26 cellular contexts compared by ENCODE assay signal in the genomic region with DNA sequence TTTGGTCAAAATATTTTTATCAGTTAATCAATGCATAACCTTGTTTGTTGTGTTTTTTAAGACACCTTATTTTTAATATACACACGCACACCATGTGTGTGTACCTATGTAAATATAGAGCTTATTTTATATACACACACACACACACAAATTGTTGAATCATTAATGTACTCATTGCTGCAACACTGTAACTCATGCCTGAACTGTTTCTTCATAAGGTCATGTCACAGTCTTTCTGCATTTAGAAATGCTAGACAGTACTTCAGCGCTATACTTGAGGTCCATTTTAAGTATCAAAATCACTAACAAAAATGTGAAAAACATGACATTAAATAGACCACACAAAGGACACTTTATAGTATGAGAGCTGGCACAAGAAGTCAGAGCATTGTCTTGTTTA.
DNase-seq lines count a peak whose midpoint lies in the region; ATAC-seq, FAIRE-seq and TF ChIP-seq lines count a peak whose summit lies in the region.
"Had no signal": no experiment of that assay in that cellular context is flagged by ENCODE, and none has a peak within 500 bp of the region (broad histone marks: within the 10 kb centered on the region; RNA-seq: fewer than 3 reads in every experiment).

No MANE protein-coding gene starts in this region.

- in situ Hi-C loops in HepG2 (cut with HindIII; ENCODE audit: extremely low pct_ligation_motif_present, low pct_unique_long_range_greater_than_20kb), result no loop called here

- H3K36me3 ChIP-seq in right lobe of liver, result no peaks in the 10 kb centered on the region
- no peaks in the 10 kb centered on the region for H3K36me3 ChIP-seq in HepG2 (replicated peaks in 1 of 2; ENCODE audit: control insufficient read depth in 1 of 2, insufficient read depth in 2 of 2, low read length in 2 of 2)
- no peaks in the 10 kb centered on the region for H3K36me3 ChIP-seq in neuron (ENCODE audit: insufficient read depth, low read length)
- H3K36me3 ChIP-seq in breast epithelium, result no peaks in the 10 kb centered on the region
- no peaks in the 10 kb centered on the region for H3K36me3 ChIP-seq in MG63
- H3K36me3 ChIP-seq: BLaER1 treated with 17β-estradiol and CSF1 and Interleukin-3, amounts not matched to agents 10 nM and 100 nM had no signal

- TF ChIP-seq POLR2A in right lobe of liver (IDR thresholded peaks at IDR 0.05), result no peak
- no peak for TF ChIP-seq POLR2A in HepG2 (IDR thresholded peaks at IDR 0.05; ENCODE audit: insufficient read depth in 1 of 2, low read depth in 2 of 2, low read length in 2 of 2)
- no peak for TF ChIP-seq POLR2A in breast epithelium (IDR thresholded peaks at IDR 0.05)

- FAIRE-seq in HepG2 (lab: Jason Lieb, UNC), result no peak
- FAIRE-seq: A549, GM12878, GM12892, GM18507 had no signal

- H3K27ac ChIP-seq in right lobe of liver (no peak overlapping the region), HepG2 (ENCODE audit: extremely low read length, insufficient read depth, low read length) (no peak overlapping the region), breast epithelium (no peak overlapping the region)
- H3K27ac ChIP-seq: 22Rv1; A549; BLaER1 treated with 17β-estradiol and CSF1 and Interleukin-3, amounts not matched to agents 10 nM and 100 nM; C4-2B had no signal

- H3K9ac ChIP-seq in HepG2 (ENCODE audit: insufficient read depth, low read depth, low read length), result no peak overlapping the region
- H3K9ac ChIP-seq: BLaER1 treated with 17β-estradiol and CSF1 and Interleukin-3, amounts not matched to agents 10 nM and 100 nM had no signal

- no TSS peak for BruUV-seq in HepG2 (replicated peaks; lab: Mats Ljungman, UMichigan)

- H3K79me2 ChIP-seq in HepG2 (ENCODE audit: insufficient read depth, low read length), result no peaks in the 10 kb centered on the region

- no peak overlapping the region for H2AFZ ChIP-seq in HepG2 (ENCODE audit: low read length)
- H2AFZ ChIP-seq in neuron (ENCODE audit: low read depth, low read length), result peak overlapping the region; percentile 46

- H3K9me3 ChIP-seq in right lobe of liver, result no peaks in the 10 kb centered on the region
- H3K9me3 ChIP-seq in HepG2 (ENCODE audit: low read length), result no peaks in the 10 kb centered on the region
- no peaks in the 10 kb centered on the region for H3K9me3 ChIP-seq in neuron (ENCODE audit: low read length)
- H3K9me3 ChIP-seq in breast epithelium, result no peaks in the 10 kb centered on the region
- no peaks in the 10 kb centered on the region for H3K9me3 ChIP-seq in MG63
- H3K9me3 ChIP-seq: A549; BLaER1 treated with 17β-estradiol and CSF1 and Interleukin-3, amounts not matched to agents 10 nM and 100 nM; Caco-2 had no signal

- H3K4me1 ChIP-seq in right lobe of liver (peaks cover 0 to 16% (median 5%) of the 10 kb centered on the region in 4 donors), HepG2 (ENCODE audit: insufficient read depth, low read length) (no peaks in the 10 kb centered on the region), neuron (ENCODE audit: insufficient read depth, low read length) (no peaks in the 10 kb centered on the region), breast epithelium (no peaks in the 10 kb centered on the region)
- H3K4me1 ChIP-seq: A549; BLaER1 treated with 17β-estradiol and CSF1 and Interleukin-3, amounts not matched to agents 10 nM and 100 nM; Caco-2 had no signal

- TF ChIP-seq EP300 in HepG2 (IDR thresholded peaks at IDR 0.05; ENCODE audit: low read depth in 2 of 2, low read length in 2 of 2) (no peak), HepG2 (CRISPR knock-in tag; IDR thresholded peaks at IDR 0.05; ENCODE audit: borderline replicate concordance) (no peak)

- peak in 3 of 4 donors; percentile 25 to 57 (median 44) for ATAC-seq in right lobe of liver
- no peak for ATAC-seq in HepG2
- no peak for ATAC-seq in Right ventricle myocardium superior (ENCODE audit: poor library complexity)
- ATAC-seq: A549; CD8-positive, alpha-beta T cell; GM12878 had no signal

- intact Hi-C loops in right lobe of liver (cut with DNase I), result no loop called here
- intact Hi-C loops in HepG2 (cut with micrococcal nuclease; ENCODE audit: unreplicated experiment), result no loop called here
- intact Hi-C loops in Right ventricle myocardium superior (cut with DNase I), result no loop called here
- intact Hi-C loops in breast epithelium (cut with DNase I; ENCODE audit: low total_unique reads), result no loop called here

- H3K4me2 ChIP-seq in HepG2 (ENCODE audit: low read depth, low read length), result no peak overlapping the region
- H3K4me2 ChIP-seq: A549; BLaER1 treated with 17β-estradiol and CSF1 and Interleukin-3, amounts not matched to agents 10 nM and 100 nM had no signal

- no peak for DNase-seq in right lobe of liver
- no peak for DNase-seq in HepG2 (ENCODE audit: low spot score)
- peak; percentile 21 for DNase-seq in amniotic epithelial cell (ENCODE audit: low read depth)
- DNase-seq in Right ventricle myocardium superior, result no peak
- DNase-seq in breast epithelium (ENCODE audit: low spot score in 2 of 2), result no peak
- DNase-seq in MG63, result no peak
- DNase-seq: AML-193; Caco-2; Calu3; CD4-positive, alpha-beta T cell; CD8-positive, alpha-beta T cell; DMS 273 treated with DMSO at 0.1 percent for 48 hours; DMS153; DMS53; DMS79; DND-41; EL; GDM1 had no signal

- H4K20me1 ChIP-seq in HepG2 (ENCODE audit: insufficient read depth, low read length), result no peaks in the 10 kb centered on the region
- H4K20me1 ChIP-seq: BLaER1 treated with 17β-estradiol and CSF1 and Interleukin-3, amounts not matched to agents 10 nM and 100 nM had no signal

- H3K27me3 ChIP-seq in right lobe of liver (no peaks in the 10 kb centered on the region), HepG2 (ENCODE audit: control insufficient read depth in 1 of 2, insufficient read depth in 2 of 2, low read length in 2 of 2) (no peaks in the 10 kb centered on the region), neuron (ENCODE audit: insufficient read depth, low read length) (no peaks in the 10 kb centered on the region), breast epithelium (no peaks in the 10 kb centered on the region), MG63 (no peaks in the 10 kb centered on the region)
- H3K27me3 ChIP-seq: BLaER1 treated with 17β-estradiol and CSF1 and Interleukin-3, amounts not matched to agents 10 nM and 100 nM had no signal

- H3K4me3 ChIP-seq in right lobe of liver (no peak overlapping the region), HepG2 (replicated peaks in 1 of 3; ENCODE audit: insufficient read depth in 1 of 3, low read depth in 2 of 3, low read length in 3 of 3) (no peak overlapping the region), neuron (ENCODE audit: low read length) (no peak overlapping the region), breast epithelium (no peak overlapping the region), MG63 (no peak overlapping the region)
- H3K4me3 ChIP-seq: A549; BLaER1 treated with 17β-estradiol and CSF1 and Interleukin-3, amounts not matched to agents 10 nM and 100 nM; GM12878 had no signal

- CTCF ChIA-PET in HepG2 (lab: Yijun Ruan, JAX; ENCODE audit: low intra/inter-chr PET ratio, low total read pairs), result no interaction called here

- 34% methylated on average over 2 of the region's 2 CpGs for WGBS in right lobe of liver (ENCODE audit: insufficient coverage, low coverage, low lambda C conversion rate, missing lambda C conversion rate)
- WGBS in HepG2 (ENCODE audit: low lambda C conversion rate), result 28% methylated on average over 2 of the region's 2 CpGs

- TF ChIP-seq CTCF in right lobe of liver (IDR thresholded peaks at IDR 0.05), result no peak
- TF ChIP-seq CTCF in HepG2 (CRISPR knock-in tag; IDR thresholded peaks at IDR 0.05), result no peak
- no peak for TF ChIP-seq CTCF in breast epithelium (IDR thresholded peaks at IDR 0.05)

- no peak for TF ChIP-seq RAD21 in HepG2 (CRISPR knock-in tag; IDR thresholded peaks at IDR 0.05)

- POLR2A ChIA-PET in HepG2 (lab: Yijun Ruan, JAX), result no interaction called here

TF ChIP-seq in HepG2, 621 proteins besides CTCF, POLR2A, EP300 and RAD21 (continues in another document):
- TF ChIP-seq LRRFIP1 (CRISPR knock-in tag; conservative IDR thresholded peaks at IDR 0.05), result no peak
- no peak for TF ChIP-seq SP5 (CRISPR knock-in tag; IDR thresholded peaks at IDR 0.05; ENCODE audit: borderline replicate concordance, low read depth)
- no peak for TF ChIP-seq U2AF1 (optimal IDR thresholded peaks at IDR 0.05; ENCODE audit: low read depth, low read length)
- TF ChIP-seq, protein P1, sequence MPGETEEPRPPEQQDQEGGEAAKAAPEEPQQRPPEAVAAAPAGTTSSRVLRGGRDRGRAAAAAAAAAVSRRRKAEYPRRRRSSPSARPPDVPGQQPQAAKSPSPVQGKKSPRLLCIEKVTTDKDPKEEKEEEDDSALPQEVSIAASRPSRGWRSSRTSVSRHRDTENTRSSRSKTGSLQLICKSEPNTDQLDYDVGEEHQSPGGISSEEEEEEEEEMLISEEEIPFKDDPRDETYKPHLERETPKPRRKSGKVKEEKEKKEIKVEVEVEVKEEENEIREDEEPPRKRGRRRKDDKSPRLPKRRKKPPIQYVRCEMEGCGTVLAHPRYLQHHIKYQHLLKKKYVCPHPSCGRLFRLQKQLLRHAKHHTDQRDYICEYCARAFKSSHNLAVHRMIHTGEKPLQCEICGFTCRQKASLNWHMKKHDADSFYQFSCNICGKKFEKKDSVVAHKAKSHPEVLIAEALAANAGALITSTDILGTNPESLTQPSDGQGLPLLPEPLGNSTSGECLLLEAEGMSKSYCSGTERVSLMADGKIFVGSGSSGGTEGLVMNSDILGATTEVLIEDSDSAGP (CRISPR knock-in tag; IDR thresholded peaks at IDR 0.05; ENCODE audit: borderline replicate concordance), result no peak

Comparison
In these comparisons a context has a peak if more than half of its experiments do, and no peak if none do; other contexts are left out.
1. ATAC-seq: peak in right lobe of liver (3 of 4); none in HepG2 (single experiment) and Right ventricle myocardium superior (single experiment).